ENCODE assay signal across 1 cellular context in the genomic region with DNA sequence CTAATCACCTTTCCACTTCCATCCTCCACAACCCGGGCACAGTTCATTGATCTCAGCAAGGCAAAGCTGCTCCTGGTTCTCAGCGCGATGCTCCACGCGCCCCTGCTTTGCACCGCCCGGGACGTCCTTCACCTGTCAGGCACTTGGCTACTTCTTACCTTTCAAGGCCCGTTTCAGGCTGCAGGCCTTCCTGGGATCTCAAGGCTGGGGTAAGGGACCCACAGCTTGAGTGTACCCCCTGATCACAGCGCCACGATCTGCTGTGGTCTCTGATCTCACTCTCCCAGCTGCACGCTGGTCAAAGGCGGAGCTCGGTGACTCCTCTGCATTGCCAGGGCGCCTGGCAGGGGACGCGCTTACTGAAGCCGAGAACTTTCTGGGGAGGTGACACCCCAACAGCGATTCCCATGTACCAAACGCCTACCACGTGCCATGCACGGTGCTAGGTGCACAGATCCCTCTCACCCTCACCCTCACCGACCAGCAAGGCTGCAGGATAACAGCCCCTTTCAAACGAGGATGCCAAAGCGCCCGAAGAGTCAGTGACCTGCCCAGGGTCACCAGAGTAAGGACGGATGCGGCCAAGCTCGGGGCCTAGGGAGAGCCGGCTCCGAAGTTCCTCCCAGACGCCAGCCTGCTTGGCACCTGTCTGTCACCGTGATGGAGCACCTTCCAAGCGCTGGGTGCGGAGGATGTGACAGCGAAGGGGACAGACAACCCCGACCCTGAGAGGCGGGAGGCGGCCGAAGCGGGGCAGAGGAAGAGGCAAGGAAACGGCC.
TF ChIP-seq lines count a peak whose summit lies in the region.

No MANE protein-coding gene starts in this region.

TF ChIP-seq in HepG2, 621 proteins besides CTCF, POLR2A, EP300 and RAD21 (continues in another document):
- TF ChIP-seq ZNF260 (CRISPR knock-in tag; IDR thresholded peaks at IDR 0.05; ENCODE audit: borderline replicate concordance, low read depth) (no peak), ZC3H13 (CRISPR knock-in tag; IDR thresholded peaks at IDR 0.05) (peak; percentile 56; the same call in 1 of the 2 replicates), MEIS2 (CRISPR knock-in tag; IDR thresholded peaks at IDR 0.05) (peak; percentile 78), ZNF205 (CRISPR knock-in tag; IDR thresholded peaks at IDR 0.05) (no peak; the same call in 1 of the 2 replicates), RFX5 (IDR thresholded peaks at IDR 0.05; ENCODE audit: low read depth, low read length) (no peak), ZNF883 (CRISPR knock-in tag; IDR thresholded peaks at IDR 0.05; ENCODE audit: not compliant biosample characterization) (no peak), NFE2 (CRISPR knock-in tag; IDR thresholded peaks at IDR 0.05) (no peak), SNRNP70 (IDR thresholded peaks at IDR 0.05; ENCODE audit: low read depth, low read length) (no peak), ZBTB8A (CRISPR knock-in tag; IDR thresholded peaks at IDR 0.05; ENCODE audit: borderline replicate concordance, low read depth) (no peak), ZFP62 (CRISPR knock-in tag; IDR thresholded peaks at IDR 0.05) (no peak), NCOA5 (CRISPR knock-in tag; IDR thresholded peaks at IDR 0.05) (no peak), STAT5B (CRISPR knock-in tag; IDR thresholded peaks at IDR 0.05) (no peak), ZNF614 (CRISPR knock-in tag; IDR thresholded peaks at IDR 0.05; ENCODE audit: borderline replicate concordance) (no peak), ZBTB49 (CRISPR knock-in tag; IDR thresholded peaks at IDR 0.05; ENCODE audit: borderline replicate concordance) (no peak), ZNF143 (CRISPR knock-in tag; IDR thresholded peaks at IDR 0.05) (peak; percentile 34; the same call in 1 of the 2 replicates), ZNF556 (CRISPR knock-in tag; IDR thresholded peaks at IDR 0.05; ENCODE audit: borderline replicate concordance) (no peak), NFRKB (IDR thresholded peaks at IDR 0.05) (no peak), KLF9 (CRISPR knock-in tag; IDR thresholded peaks at IDR 0.05; ENCODE audit: low read depth) (no peak), MTA1 (CRISPR knock-in tag; IDR thresholded peaks at IDR 0.05; ENCODE audit: borderline replicate concordance) (0 out of 2 replicates have a peak, but pooled peaks have one; percentile 28), ZNF251 (CRISPR knock-in tag; IDR thresholded peaks at IDR 0.05) (no peak), ZMAT3 (CRISPR knock-in tag; conservative IDR thresholded peaks at IDR 0.05) (no peak), ATF3 (CRISPR knock-in tag; IDR thresholded peaks at IDR 0.05) (no peak), CENPX (CRISPR knock-in tag; IDR thresholded peaks at IDR 0.05) (no peak), ATAD3A (CRISPR knock-in tag; IDR thresholded peaks at IDR 0.05) (no peak), ZNF776 (CRISPR knock-in tag; IDR thresholded peaks at IDR 0.05) (0 out of 2 replicates have a peak, but pooled peaks have one; percentile 66), BHLHE40 (IDR thresholded peaks at IDR 0.05; ENCODE audit: low read length) (no peak), RBAK (CRISPR knock-in tag; IDR thresholded peaks at IDR 0.05) (no peak; the same call in 1 of the 2 replicates), ZNF33B (CRISPR knock-in tag; IDR thresholded peaks at IDR 0.05) (no peak; the same call in 1 of the 2 replicates), ZNF382 (CRISPR knock-in tag; IDR thresholded peaks at IDR 0.05; ENCODE audit: borderline replicate concordance) (no peak), TBX3 (IDR thresholded peaks at IDR 0.05; ENCODE audit: borderline replicate concordance) (no peak), ZNF704 (CRISPR knock-in tag; IDR thresholded peaks at IDR 0.05; ENCODE audit: borderline replicate concordance) (no peak; the same call in 1 of the 2 replicates), NR2F2 (IDR thresholded peaks at IDR 0.05; ENCODE audit: borderline replicate concordance, low read depth) (no peak), ZNF766 (CRISPR knock-in tag; IDR thresholded peaks at IDR 0.05; ENCODE audit: borderline replicate concordance) (no peak), TRIM24 (CRISPR knock-in tag; IDR thresholded peaks at IDR 0.05) (no peak)
- TF ChIP-seq, protein P1, sequence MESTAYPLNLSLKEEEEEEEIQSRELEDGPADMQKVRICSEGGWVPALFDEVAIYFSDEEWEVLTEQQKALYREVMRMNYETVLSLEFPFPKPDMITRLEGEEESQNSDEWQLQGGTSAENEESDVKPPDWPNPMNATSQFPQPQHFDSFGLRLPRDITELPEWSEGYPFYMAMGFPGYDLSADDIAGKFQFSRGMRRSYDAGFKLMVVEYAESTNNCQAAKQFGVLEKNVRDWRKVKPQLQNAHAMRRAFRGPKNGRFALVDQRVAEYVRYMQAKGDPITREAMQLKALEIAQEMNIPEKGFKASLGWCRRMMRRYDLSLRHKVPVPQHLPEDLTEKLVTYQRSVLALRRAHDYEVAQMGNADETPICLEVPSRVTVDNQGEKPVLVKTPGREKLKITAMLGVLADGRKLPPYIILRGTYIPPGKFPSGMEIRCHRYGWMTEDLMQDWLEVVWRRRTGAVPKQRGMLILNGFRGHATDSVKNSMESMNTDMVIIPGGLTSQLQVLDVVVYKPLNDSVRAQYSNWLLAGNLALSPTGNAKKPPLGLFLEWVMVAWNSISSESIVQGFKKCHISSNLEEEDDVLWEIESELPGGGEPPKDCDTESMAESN (CRISPR knock-in tag; conservative IDR thresholded peaks at IDR 0.05) = peak; percentile 80
- TF ChIP-seq, protein P2, sequence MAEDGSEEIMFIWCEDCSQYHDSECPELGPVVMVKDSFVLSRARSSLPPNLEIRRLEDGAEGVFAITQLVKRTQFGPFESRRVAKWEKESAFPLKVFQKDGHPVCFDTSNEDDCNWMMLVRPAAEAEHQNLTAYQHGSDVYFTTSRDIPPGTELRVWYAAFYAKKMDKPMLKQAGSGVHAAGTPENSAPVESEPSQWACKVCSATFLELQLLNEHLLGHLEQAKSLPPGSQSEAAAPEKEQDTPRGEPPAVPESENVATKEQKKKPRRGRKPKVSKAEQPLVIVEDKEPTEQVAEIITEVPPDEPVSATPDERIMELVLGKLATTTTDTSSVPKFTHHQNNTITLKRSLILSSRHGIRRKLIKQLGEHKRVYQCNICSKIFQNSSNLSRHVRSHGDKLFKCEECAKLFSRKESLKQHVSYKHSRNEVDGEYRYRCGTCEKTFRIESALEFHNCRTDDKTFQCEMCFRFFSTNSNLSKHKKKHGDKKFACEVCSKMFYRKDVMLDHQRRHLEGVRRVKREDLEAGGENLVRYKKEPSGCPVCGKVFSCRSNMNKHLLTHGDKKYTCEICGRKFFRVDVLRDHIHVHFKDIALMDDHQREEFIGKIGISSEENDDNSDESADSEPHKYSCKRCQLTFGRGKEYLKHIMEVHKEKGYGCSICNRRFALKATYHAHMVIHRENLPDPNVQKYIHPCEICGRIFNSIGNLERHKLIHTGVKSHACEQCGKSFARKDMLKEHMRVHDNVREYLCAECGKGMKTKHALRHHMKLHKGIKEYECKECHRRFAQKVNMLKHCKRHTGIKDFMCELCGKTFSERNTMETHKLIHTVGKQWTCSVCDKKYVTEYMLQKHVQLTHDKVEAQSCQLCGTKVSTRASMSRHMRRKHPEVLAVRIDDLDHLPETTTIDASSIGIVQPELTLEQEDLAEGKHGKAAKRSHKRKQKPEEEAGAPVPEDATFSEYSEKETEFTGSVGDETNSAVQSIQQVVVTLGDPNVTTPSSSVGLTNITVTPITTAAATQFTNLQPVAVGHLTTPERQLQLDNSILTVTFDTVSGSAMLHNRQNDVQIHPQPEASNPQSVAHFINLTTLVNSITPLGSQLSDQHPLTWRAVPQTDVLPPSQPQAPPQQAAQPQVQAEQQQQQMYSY (CRISPR knock-in tag; IDR thresholded peaks at IDR 0.05) = no peak; the same call in 1 of the 2 replicates
- TF ChIP-seq, protein P3, sequence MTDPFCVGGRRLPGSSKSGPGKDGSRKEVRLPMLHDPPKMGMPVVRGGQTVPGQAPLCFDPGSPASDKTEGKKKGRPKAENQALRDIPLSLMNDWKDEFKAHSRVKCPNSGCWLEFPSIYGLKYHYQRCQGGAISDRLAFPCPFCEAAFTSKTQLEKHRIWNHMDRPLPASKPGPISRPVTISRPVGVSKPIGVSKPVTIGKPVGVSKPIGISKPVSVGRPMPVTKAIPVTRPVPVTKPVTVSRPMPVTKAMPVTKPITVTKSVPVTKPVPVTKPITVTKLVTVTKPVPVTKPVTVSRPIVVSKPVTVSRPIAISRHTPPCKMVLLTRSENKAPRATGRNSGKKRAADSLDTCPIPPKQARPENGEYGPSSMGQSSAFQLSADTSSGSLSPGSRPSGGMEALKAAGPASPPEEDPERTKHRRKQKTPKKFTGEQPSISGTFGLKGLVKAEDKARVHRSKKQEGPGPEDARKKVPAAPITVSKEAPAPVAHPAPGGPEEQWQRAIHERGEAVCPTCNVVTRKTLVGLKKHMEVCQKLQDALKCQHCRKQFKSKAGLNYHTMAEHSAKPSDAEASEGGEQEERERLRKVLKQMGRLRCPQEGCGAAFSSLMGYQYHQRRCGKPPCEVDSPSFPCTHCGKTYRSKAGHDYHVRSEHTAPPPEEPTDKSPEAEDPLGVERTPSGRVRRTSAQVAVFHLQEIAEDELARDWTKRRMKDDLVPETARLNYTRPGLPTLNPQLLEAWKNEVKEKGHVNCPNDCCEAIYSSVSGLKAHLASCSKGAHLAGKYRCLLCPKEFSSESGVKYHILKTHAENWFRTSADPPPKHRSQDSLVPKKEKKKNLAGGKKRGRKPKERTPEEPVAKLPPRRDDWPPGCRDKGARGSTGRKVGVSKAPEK (CRISPR knock-in tag; IDR thresholded peaks at IDR 0.05; ENCODE audit: borderline replicate concordance) = peak; percentile 72; the same call in 1 of the 2 replicates
- TF ChIP-seq, protein P4, sequence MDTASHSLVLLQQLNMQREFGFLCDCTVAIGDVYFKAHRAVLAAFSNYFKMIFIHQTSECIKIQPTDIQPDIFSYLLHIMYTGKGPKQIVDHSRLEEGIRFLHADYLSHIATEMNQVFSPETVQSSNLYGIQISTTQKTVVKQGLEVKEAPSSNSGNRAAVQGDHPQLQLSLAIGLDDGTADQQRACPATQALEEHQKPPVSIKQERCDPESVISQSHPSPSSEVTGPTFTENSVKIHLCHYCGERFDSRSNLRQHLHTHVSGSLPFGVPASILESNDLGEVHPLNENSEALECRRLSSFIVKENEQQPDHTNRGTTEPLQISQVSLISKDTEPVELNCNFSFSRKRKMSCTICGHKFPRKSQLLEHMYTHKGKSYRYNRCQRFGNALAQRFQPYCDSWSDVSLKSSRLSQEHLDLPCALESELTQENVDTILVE (CRISPR knock-in tag; IDR thresholded peaks at IDR 0.05) = no peak
- TF ChIP-seq, protein P5, sequence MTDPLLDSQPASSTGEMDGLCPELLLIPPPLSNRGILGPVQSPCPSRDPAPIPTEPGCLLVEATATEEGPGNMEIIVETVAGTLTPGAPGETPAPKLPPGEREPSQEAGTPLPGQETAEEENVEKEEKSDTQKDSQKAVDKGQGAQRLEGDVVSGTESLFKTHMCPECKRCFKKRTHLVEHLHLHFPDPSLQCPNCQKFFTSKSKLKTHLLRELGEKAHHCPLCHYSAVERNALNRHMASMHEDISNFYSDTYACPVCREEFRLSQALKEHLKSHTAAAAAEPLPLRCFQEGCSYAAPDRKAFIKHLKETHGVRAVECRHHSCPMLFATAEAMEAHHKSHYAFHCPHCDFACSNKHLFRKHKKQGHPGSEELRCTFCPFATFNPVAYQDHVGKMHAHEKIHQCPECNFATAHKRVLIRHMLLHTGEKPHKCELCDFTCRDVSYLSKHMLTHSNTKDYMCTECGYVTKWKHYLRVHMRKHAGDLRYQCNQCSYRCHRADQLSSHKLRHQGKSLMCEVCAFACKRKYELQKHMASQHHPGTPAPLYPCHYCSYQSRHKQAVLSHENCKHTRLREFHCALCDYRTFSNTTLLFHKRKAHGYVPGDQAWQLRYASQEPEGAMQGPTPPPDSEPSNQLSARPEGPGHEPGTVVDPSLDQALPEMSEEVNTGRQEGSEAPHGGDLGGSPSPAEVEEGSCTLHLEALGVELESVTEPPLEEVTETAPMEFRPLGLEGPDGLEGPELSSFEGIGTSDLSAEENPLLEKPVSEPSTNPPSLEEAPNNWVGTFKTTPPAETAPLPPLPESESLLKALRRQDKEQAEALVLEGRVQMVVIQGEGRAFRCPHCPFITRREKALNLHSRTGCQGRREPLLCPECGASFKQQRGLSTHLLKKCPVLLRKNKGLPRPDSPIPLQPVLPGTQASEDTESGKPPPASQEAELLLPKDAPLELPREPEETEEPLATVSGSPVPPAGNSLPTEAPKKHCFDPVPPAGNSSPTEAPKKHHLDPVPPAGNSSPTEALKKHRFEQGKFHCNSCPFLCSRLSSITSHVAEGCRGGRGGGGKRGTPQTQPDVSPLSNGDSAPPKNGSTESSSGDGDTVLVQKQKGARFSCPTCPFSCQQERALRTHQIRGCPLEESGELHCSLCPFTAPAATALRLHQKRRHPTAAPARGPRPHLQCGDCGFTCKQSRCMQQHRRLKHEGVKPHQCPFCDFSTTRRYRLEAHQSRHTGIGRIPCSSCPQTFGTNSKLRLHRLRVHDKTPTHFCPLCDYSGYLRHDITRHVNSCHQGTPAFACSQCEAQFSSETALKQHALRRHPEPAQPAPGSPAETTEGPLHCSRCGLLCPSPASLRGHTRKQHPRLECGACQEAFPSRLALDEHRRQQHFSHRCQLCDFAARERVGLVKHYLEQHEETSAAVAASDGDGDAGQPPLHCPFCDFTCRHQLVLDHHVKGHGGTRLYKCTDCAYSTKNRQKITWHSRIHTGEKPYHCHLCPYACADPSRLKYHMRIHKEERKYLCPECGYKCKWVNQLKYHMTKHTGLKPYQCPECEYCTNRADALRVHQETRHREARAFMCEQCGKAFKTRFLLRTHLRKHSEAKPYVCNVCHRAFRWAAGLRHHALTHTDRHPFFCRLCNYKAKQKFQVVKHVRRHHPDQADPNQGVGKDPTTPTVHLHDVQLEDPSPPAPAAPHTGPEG (CRISPR knock-in tag; IDR thresholded peaks at IDR 0.05) = no peak; the same call in 1 of the 2 replicates
